In the genomic region with DNA sequence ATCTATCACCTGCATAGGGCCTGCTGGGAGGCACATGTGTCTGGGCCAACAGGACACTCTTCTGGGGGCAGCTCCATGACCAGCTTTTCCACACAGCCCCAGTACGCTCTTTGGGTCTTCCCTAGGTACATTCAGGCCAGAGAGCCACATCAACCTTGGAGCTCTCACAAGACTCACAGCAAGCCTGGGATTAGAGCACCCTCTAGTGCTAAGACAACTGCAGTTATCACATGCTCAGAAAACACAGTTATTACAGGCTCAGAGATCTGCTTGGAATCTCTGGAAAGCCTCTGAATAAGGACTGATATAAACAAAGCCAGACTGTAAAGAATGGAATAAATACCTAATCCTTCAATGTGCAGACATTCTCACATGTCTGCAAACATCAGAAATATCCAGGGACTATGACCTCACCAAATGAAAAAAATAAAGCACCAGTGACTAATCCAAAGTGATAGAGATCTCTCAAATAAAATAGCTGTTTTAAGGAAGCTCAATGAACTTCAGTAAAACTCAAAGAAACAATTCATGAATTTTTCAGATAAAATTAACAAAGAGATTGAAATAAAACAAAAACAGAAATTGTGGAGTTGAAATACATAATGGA, we compare ENCODE assay signal across 10 cellular contexts.
A peak's percentile ranks its signal among the peaks of the same experiment; 100 is the strongest.
DNase-seq lines count a peak whose midpoint lies in the region; ATAC-seq and TF ChIP-seq lines count a peak whose summit lies in the region.
"Had no signal": no experiment of that assay in that cellular context is flagged by ENCODE, and none has a peak within 500 bp of the region (broad histone marks: within the 10 kb centered on the region; RNA-seq: fewer than 3 reads in every experiment).

No MANE protein-coding gene starts in this region.

- H3K36me3 ChIP-seq in prostate gland = no peaks in the 10 kb centered on the region
- H3K36me3 ChIP-seq: BLaER1 had no signal

- 81% methylated on average over 1 of the region's 1 CpG for WGBS in prostate gland

- no peaks in the 10 kb centered on the region for H3K9me3 ChIP-seq in prostate gland

- CTCF ChIA-PET in activated CD8-positive, alpha-beta T cell treated with anti-CD3 and anti-CD28 coated beads for 36 hours (lab: Charles Lee) = interaction anchor here (0.7 to 1.8 kb wide), 6 partner anchors 9 to 761 kb away, joined by 3 to 4 read pairs (median 4); no protein-coding TSS in a partner anchor

- no peaks in the 10 kb centered on the region for H3K4me1 Mint-ChIP-seq in activated CD8-positive, alpha-beta T cell treated with anti-CD3 and anti-CD28 coated beads for 36 hours (ENCODE audit: low read depth)

- no peak overlapping the region for H3K27ac Mint-ChIP-seq in activated CD8-positive, alpha-beta T cell treated with anti-CD3 and anti-CD28 coated beads for 36 hours
- H3K27ac Mint-ChIP-seq: activated naive CD8-positive, alpha-beta T cell had no signal

- intact Hi-C loops in activated CD8-positive, alpha-beta T cell treated with anti-CD3 and anti-CD28 coated beads for 36 hours (cut with micrococcal nuclease) = no loop called here
- intact Hi-C loops in prostate gland (cut with DNase I) = no loop called here

- no peaks in the 10 kb centered on the region for H3K27me3 Mint-ChIP-seq in activated CD8-positive, alpha-beta T cell treated with anti-CD3 and anti-CD28 coated beads for 36 hours

- no peak overlapping the region for H3K4me3 Mint-ChIP-seq in activated CD8-positive, alpha-beta T cell treated with anti-CD3 and anti-CD28 coated beads for 36 hours
- H3K4me3 Mint-ChIP-seq: activated naive CD8-positive, alpha-beta T cell had no signal

- POLR2A ChIA-PET in activated CD8-positive, alpha-beta T cell treated with anti-CD3 and anti-CD28 coated beads for 36 hours (lab: Charles Lee) = no interaction called here

- H3K4me3 ChIP-seq in prostate gland = no peak overlapping the region
- H3K4me3 ChIP-seq: BLaER1 had no signal

- TF ChIP-seq POLR2A in prostate gland (IDR thresholded peaks at IDR 0.05) = no peak

- peak; percentile 43 for DNase-seq in NCI-H1105 treated with DMSO at 0.1 percent for 48 hours (lab: John Stamatoyannopoulos, UW)
- DNase-seq in NCI-H1105 (lab: John Stamatoyannopoulos, UW) = no peak
- DNase-seq in LoVo (ENCODE audit: low spot score) = peak; percentile 19
- peak; percentile 28 for DNase-seq in activated CD8-positive, alpha-beta T cell treated with anti-CD3 and anti-CD28 coated beads for 36 hours
- DNase-seq in kidney tubule cell (ENCODE audit: low spot score) = peak; percentile 69
- DNase-seq in prostate gland (ENCODE audit: low spot score) = no peak
- no peak for DNase-seq in dedifferentiated amniotic fluid mesenchymal stem cell (ENCODE audit: extremely low spot score)

- ATAC-seq in GM21529 (IDR thresholded peaks at IDR 0.05; ENCODE audit: unreplicated experiment) = peak; percentile 71
- ATAC-seq in activated CD8-positive, alpha-beta T cell treated with anti-CD3 and anti-CD28 coated beads for 36 hours = peak; percentile 45

- no peaks in the 10 kb centered on the region for H3K4me1 ChIP-seq in prostate gland (replicated peaks)

- no peaks in the 10 kb centered on the region for H3K36me3 Mint-ChIP-seq in activated CD8-positive, alpha-beta T cell treated with anti-CD3 and anti-CD28 coated beads for 36 hours (ENCODE audit: low read depth)
- H3K36me3 Mint-ChIP-seq: activated naive CD8-positive, alpha-beta T cell had no signal

- no peak overlapping the region for H3K27ac ChIP-seq in prostate gland
- H3K27ac ChIP-seq: BLaER1 had no signal

- H3K9me3 Mint-ChIP-seq in activated CD8-positive, alpha-beta T cell treated with anti-CD3 and anti-CD28 coated beads for 36 hours = peaks cover 7% of the 10 kb centered on the region

- no peaks in the 10 kb centered on the region for H3K27me3 ChIP-seq in prostate gland (replicated peaks; ENCODE audit: insufficient read depth)
- H3K27me3 ChIP-seq: BLaER1 had no signal

- no peak for TF ChIP-seq CTCF in activated CD8-positive, alpha-beta T cell treated with anti-CD3 and anti-CD28 coated beads for 36 hours (IDR thresholded peaks at IDR 0.05)
- TF ChIP-seq CTCF in prostate gland (IDR thresholded peaks at IDR 0.05) = peak in 1 of 4 experiments; percentile 6

Comparison
In these comparisons a context has a peak if more than half of its experiments do, and no peak if none do; other contexts are left out.
1. DNase-seq: peak in NCI-H1105 treated with DMSO at 0.1 percent for 48 hours (single experiment), LoVo (single experiment), activated CD8-positive, alpha-beta T cell treated with anti-CD3 and anti-CD28 coated beads for 36 hours (single experiment) and kidney tubule cell (single experiment); none in NCI-H1105 (single experiment), prostate gland (single experiment) and dedifferentiated amniotic fluid mesenchymal stem cell (single experiment).